ENCODE assay signal across 10 cellular contexts in the genomic region with DNA sequence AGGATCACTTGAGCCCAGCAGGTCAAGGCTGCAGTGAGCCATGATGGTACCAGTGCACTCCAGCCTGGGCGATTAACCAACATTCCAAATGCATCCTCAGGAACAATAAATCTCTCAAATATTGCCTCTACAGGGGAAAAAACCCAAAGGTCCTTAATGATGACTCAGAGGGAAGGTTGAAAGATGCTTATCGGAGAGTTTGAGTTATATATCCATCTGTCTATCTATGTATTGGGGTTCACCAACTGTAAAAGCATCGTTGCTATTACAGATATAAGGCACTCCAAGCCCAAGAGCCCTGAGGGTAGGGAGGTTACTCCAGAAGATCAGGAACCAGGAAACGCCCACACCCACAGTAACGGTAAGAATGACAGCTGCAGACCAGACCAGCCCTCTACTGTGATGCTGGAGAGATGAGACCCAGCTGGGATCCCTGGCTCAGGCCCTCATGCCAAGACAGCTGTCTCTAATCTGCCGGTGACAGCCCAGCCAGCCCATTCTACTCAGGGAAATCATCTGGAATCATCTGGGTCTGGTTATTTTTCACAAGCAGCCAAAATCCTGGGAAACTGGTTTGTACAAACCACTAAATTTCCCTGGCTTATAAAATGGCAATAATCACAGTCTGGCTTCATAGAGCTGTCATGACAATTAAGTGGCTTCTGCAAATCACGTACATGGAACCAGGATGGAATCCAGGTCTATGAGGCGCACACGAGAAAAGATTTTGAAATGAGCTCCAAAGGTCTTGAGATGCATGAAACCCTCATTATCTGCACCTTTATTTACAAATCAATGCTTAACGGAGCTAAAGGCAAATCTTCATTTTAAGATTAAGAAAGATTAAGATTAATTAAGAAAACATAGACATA. TPM values are rescaled to one million over a fixed set of nuclear protein-coding genes. Genes with fewer than 3 reads are reported as not detected.
DNase-seq lines count a peak whose midpoint lies in the region; ATAC-seq and TF ChIP-seq lines count a peak whose summit lies in the region.
"Had no signal": no experiment of that assay in that cellular context is flagged by ENCODE, and none has a peak within 500 bp of the region (broad histone marks: within the 10 kb centered on the region; RNA-seq: fewer than 3 reads in every experiment).

No MANE protein-coding gene starts in this region.

- H3K9me3 ChIP-seq in adrenal gland (replicated peaks in 1 of 3) (no peaks in the 10 kb centered on the region), lower lobe of right lung (no peaks in the 10 kb centered on the region)

- no peaks in the 10 kb centered on the region for H3K36me3 Mint-ChIP-seq in CD14-positive monocyte
- H3K36me3 Mint-ChIP-seq: neural progenitor cell; stimulated activated naive B cell treated with anti-CD40 and anti-IgM and Interleukin-4, amounts not matched to agents 10 μg/mL and 1 μg/mL and 100 μg/mL, for 72 hours had no signal

- WGBS in adrenal gland, 4 donors: 52 to 61% (median 59%) methylated on average over 10 of the region's 10 CpGs

- H3K36me3 ChIP-seq in adrenal gland (replicated peaks in 1 of 2) (no peaks in the 10 kb centered on the region), lower lobe of right lung (no peaks in the 10 kb centered on the region)
- H3K36me3 ChIP-seq: neural progenitor cell had no signal

- intact Hi-C loops in CD14-positive monocyte (cut with micrococcal nuclease) (no loop called here), adrenal gland (cut with DNase I) (no loop called here), lower lobe of right lung (cut with DNase I) (no loop called here)

- TF ChIP-seq CTCF in CD14-positive monocyte (IDR thresholded peaks at IDR 0.05): no peak
- no peak for TF ChIP-seq CTCF in adrenal gland (IDR thresholded peaks at IDR 0.05)
- TF ChIP-seq CTCF in lower lobe of right lung (IDR thresholded peaks at IDR 0.05): no peak

- peaks cover 26% of the 10 kb centered on the region for H3K4me1 Mint-ChIP-seq in CD14-positive monocyte
- H3K4me1 Mint-ChIP-seq: neural progenitor cell had no signal

- H3K27ac ChIP-seq in adrenal gland (peak overlapping the region in 1 of 5 donors; percentile 10), lower lobe of right lung (peak overlapping the region; percentile 12)
- H3K27ac ChIP-seq: neural progenitor cell had no signal

- no peak for DNase-seq in CD14-positive monocyte (ENCODE audit: low spot score)
- peak; percentile 82 for DNase-seq in LHCN-M2 (ENCODE audit: low read depth)
- peak in 5 of 7 donors; percentile 10 to 75 (median 49) for DNase-seq in adrenal gland
- no peak for DNase-seq in lower lobe of right lung
- DNase-seq in NCI-H1105 treated with DMSO at 0.1 percent for 48 hours (lab: John Stamatoyannopoulos, UW): no peak
- DNase-seq in NCI-H774 (lab: John Stamatoyannopoulos, UW): no peak
- DNase-seq: stimulated activated naive B cell treated with anti-CD40 and anti-IgM and Interleukin-4, amounts not matched to agents 10 μg/mL and 1 μg/mL and 100 μg/mL, for 72 hours had no signal

- H3K4me3 Mint-ChIP-seq in CD14-positive monocyte: peak overlapping the region in 1 of 2 donors; percentile 15
- H3K4me3 Mint-ChIP-seq: neural progenitor cell; stimulated activated naive B cell treated with anti-CD40 and anti-IgM and Interleukin-4, amounts not matched to agents 10 μg/mL and 1 μg/mL and 100 μg/mL, for 72 hours had no signal

- no peaks in the 10 kb centered on the region for H3K27me3 ChIP-seq in adrenal gland
- no peaks in the 10 kb centered on the region for H3K27me3 ChIP-seq in lower lobe of right lung (ENCODE audit: low read depth)
- H3K27me3 ChIP-seq: neural progenitor cell had no signal

- peaks cover 8 to 17% (median 9%) of the 10 kb centered on the region in 3 donors for H3K27me3 Mint-ChIP-seq in CD14-positive monocyte (ENCODE audit: low read depth in 3 of 3)
- H3K27me3 Mint-ChIP-seq: stimulated activated naive B cell treated with anti-CD40 and anti-IgM and Interleukin-4, amounts not matched to agents 10 μg/mL and 1 μg/mL and 100 μg/mL, for 72 hours had no signal

- H3K4me3 ChIP-seq in adrenal gland (no peak overlapping the region), lower lobe of right lung (no peak overlapping the region)
- H3K4me3 ChIP-seq: neural progenitor cell had no signal

- peak overlapping the region in 6 of 7 donors; percentile 26 to 95 (median 90) for H3K27ac Mint-ChIP-seq in CD14-positive monocyte
- H3K27ac Mint-ChIP-seq: neural progenitor cell; stimulated activated naive B cell treated with anti-CD40 and anti-IgM and Interleukin-4, amounts not matched to agents 10 μg/mL and 1 μg/mL and 100 μg/mL, for 72 hours had no signal

- TF ChIP-seq POLR2A in adrenal gland (IDR thresholded peaks at IDR 0.05): no peak

- peaks cover 0 to 2% (median 0%) of the 10 kb centered on the region in 7 donors for H3K9me3 Mint-ChIP-seq in CD14-positive monocyte
- H3K9me3 Mint-ChIP-seq: neural progenitor cell; stimulated activated naive B cell treated with anti-CD40 and anti-IgM and Interleukin-4, amounts not matched to agents 10 μg/mL and 1 μg/mL and 100 μg/mL, for 72 hours had no signal

- H3K4me1 ChIP-seq in adrenal gland (replicated peaks in 1 of 2) (peaks cover 0 to 16% of the 10 kb centered on the region in 2 donors), lower lobe of right lung (peaks cover 16% of the 10 kb centered on the region)
- H3K4me1 ChIP-seq: neural progenitor cell had no signal

- ATAC-seq in lower lobe of right lung (peak; percentile 71 to 73), GM21526 (IDR thresholded peaks at IDR 0.05; ENCODE audit: low FRiP score, unreplicated experiment) (no peak), HG03139 (IDR thresholded peaks at IDR 0.05; ENCODE audit: unreplicated experiment) (no peak)

RNA-seq across cellular contexts. Expression of gene TEX101, which starts 23.8 kb away (rescaled TPM):
- under 1 TPM in 1 of 2 donors, not detected in 1; 0.16 TPM for polyA plus RNA-seq in CD14-positive monocyte
- total RNA-seq in LHCN-M2 (2014; rRNA removed): not detected in 2 replicates
- not detected for polyA plus RNA-seq in LHCN-M2 (2012)
- not detected for total RNA-seq in adrenal gland
- not detected for polyA plus RNA-seq in adrenal gland
- total RNA-seq in lower lobe of right lung: not detected

RNA-seq across cellular contexts. Expression of gene LYPD3, which starts 26.9 kb away (rescaled TPM):
- under 1 TPM; 0.24 to 0.48 TPM for polyA plus RNA-seq in CD14-positive monocyte
- total RNA-seq in LHCN-M2 (2014; rRNA removed): 0.17 TPM in 1 of 2 replicates, not detected in the other
- 0.67 TPM for polyA plus RNA-seq in LHCN-M2 (2012)
- 1 to 10 TPM in 5 of 8 donors, under 1 TPM in 3; 0.18 to 1.9 (median 1.2) TPM for total RNA-seq in adrenal gland
- polyA plus RNA-seq in adrenal gland: under 1 TPM; 0.48 to 0.73 (median 0.57) TPM
- total RNA-seq in lower lobe of right lung: 0.74 TPM

Comparison
In these comparisons a context has a peak if more than half of its experiments do, and no peak if none do; other contexts are left out.
1. DNase-seq: peak in LHCN-M2 (single experiment) and adrenal gland (5 of 7); none in CD14-positive monocyte (single experiment), lower lobe of right lung (single experiment), NCI-H1105 treated with DMSO at 0.1 percent for 48 hours (single experiment) and NCI-H774 (single experiment).
2. ATAC-seq: peak in lower lobe of right lung (2 of 2); none in GM21526 (single experiment) and HG03139 (single experiment).